Comparison of ENCODE assay signal across 13 cellular contexts in genomic region chr14:64683264-64683663, GRCh38. TPM values are rescaled to one million over a fixed set of nuclear protein-coding genes. Genes with fewer than 3 reads are reported as not detected.
DNase-seq lines count a peak whose midpoint lies in the region; ATAC-seq and TF ChIP-seq lines count a peak whose summit lies in the region.
"Had no signal": no experiment of that assay in that cellular context is flagged by ENCODE, and none has a peak within 500 bp of the region (broad histone marks: within the 10 kb centered on the region; RNA-seq: fewer than 3 reads in every experiment).

No MANE protein-coding gene starts in this region.

- peak overlapping the region; percentile 65 for H3K27ac Mint-ChIP-seq in activated naive CD4-positive, alpha-beta T cell treated with anti-CD3 and anti-CD28 coated beads, Interleukin-2, amount 10 ng/mL, durations not matched to agents 7 days and 5 days
- H3K27ac Mint-ChIP-seq in osteocyte (ENCODE audit: unreplicated experiment): peak overlapping the region; percentile 98
- H3K27ac Mint-ChIP-seq: activated naive CD8-positive, alpha-beta T cell had no signal

- H3K27ac ChIP-seq in transverse colon (peak overlapping the region; percentile 83 to 89 (median 88)), adrenal gland (no peak overlapping the region), upper lobe of right lung (no peak overlapping the region)

- TF ChIP-seq POLR2A in transverse colon (IDR thresholded peaks at IDR 0.05) (no peak), adrenal gland (IDR thresholded peaks at IDR 0.05) (no peak)

- H3K9me3 ChIP-seq in transverse colon (no peaks in the 10 kb centered on the region), adrenal gland (replicated peaks in 1 of 3) (no peaks in the 10 kb centered on the region), upper lobe of right lung (no peaks in the 10 kb centered on the region)

- in situ Hi-C loops in transverse colon (cut with MboI; ENCODE audit: low pct_ligation_motif_present in 1 of 4, low pct_unique_long_range_greater_than_20kb in 1 of 4, low sequenced_read_pairs in 3 of 4): no loop called here

- H3K9me3 Mint-ChIP-seq in activated naive CD4-positive, alpha-beta T cell treated with anti-CD3 and anti-CD28 coated beads, Interleukin-2, amount 10 ng/mL, durations not matched to agents 7 days and 5 days: no peaks in the 10 kb centered on the region
- H3K9me3 Mint-ChIP-seq in osteocyte (ENCODE audit: unreplicated experiment): no peaks in the 10 kb centered on the region

- peaks cover 25% of the 10 kb centered on the region for H3K27me3 Mint-ChIP-seq in activated naive CD4-positive, alpha-beta T cell treated with anti-CD3 and anti-CD28 coated beads, Interleukin-2, amount 10 ng/mL, durations not matched to agents 7 days and 5 days
- no peaks in the 10 kb centered on the region for H3K27me3 Mint-ChIP-seq in osteocyte (ENCODE audit: unreplicated experiment)
- H3K27me3 Mint-ChIP-seq: activated naive CD8-positive, alpha-beta T cell had no signal

- H3K36me3 ChIP-seq in transverse colon (no peaks in the 10 kb centered on the region), adrenal gland (replicated peaks in 1 of 2) (no peaks in the 10 kb centered on the region), upper lobe of right lung (no peaks in the 10 kb centered on the region)

- no peak overlapping the region for H3K4me3 Mint-ChIP-seq in activated naive CD4-positive, alpha-beta T cell treated with anti-CD3 and anti-CD28 coated beads, Interleukin-2, amount 10 ng/mL, durations not matched to agents 7 days and 5 days
- no peak overlapping the region for H3K4me3 Mint-ChIP-seq in osteocyte (ENCODE audit: unreplicated experiment)
- H3K4me3 Mint-ChIP-seq: activated naive CD8-positive, alpha-beta T cell had no signal

- no peak for ATAC-seq in upper lobe of right lung
- no peak for ATAC-seq in GM21526 (IDR thresholded peaks at IDR 0.05; ENCODE audit: low FRiP score, unreplicated experiment)
- ATAC-seq: stimulated activated naive CD8-positive, alpha-beta T cell treated with anti-CD3 and anti-CD28 coated beads, Interleukin-15, Interleukin-2, amounts not matched to agents 100 U/mL and 50 U/mL, for 24 hours had no signal

- H3K27me3 ChIP-seq in transverse colon (no peaks in the 10 kb centered on the region), adrenal gland (no peaks in the 10 kb centered on the region), upper lobe of right lung (no peaks in the 10 kb centered on the region)

- H3K4me1 Mint-ChIP-seq in activated naive CD4-positive, alpha-beta T cell treated with anti-CD3 and anti-CD28 coated beads, Interleukin-2, amount 10 ng/mL, durations not matched to agents 7 days and 5 days: peaks cover 12% of the 10 kb centered on the region
- H3K4me1 Mint-ChIP-seq in osteocyte (ENCODE audit: unreplicated experiment): peaks cover 62% of the 10 kb centered on the region

- DNase-seq in activated naive CD4-positive, alpha-beta T cell treated with anti-CD3 and anti-CD28 coated beads, Interleukin-2, amount 10 ng/mL, durations not matched to agents 7 days and 5 days: no peak
- DNase-seq in activated naive CD4-positive, alpha-beta T cell treated with Interleukin-2 at 50 U/mL for 16 hours: no peak
- peak; percentile 97 for DNase-seq in globus pallidus (ENCODE audit: low spot score)
- no peak for DNase-seq in osteocyte (ENCODE audit: extremely low spot score, unreplicated experiment)
- DNase-seq in transverse colon: no peak
- no peak for DNase-seq in adrenal gland
- no peak for DNase-seq in upper lobe of right lung
- DNase-seq: IMR-90; NCI-H146; SHP77; stimulated activated naive CD8-positive, alpha-beta T cell treated with anti-CD3 and anti-CD28 coated beads, Interleukin-15, Interleukin-2, amounts not matched to agents 100 U/mL and 50 U/mL, for 24 hours had no signal

- no peak overlapping the region for H3K4me3 ChIP-seq in transverse colon
- no peak overlapping the region for H3K4me3 ChIP-seq in adrenal gland
- no peak overlapping the region for H3K4me3 ChIP-seq in upper lobe of right lung

- no peak for TF ChIP-seq EP300 in transverse colon (IDR thresholded peaks at IDR 0.05; ENCODE audit: low read depth)

- H3K4me1 ChIP-seq in transverse colon: peaks cover 23 to 41% (median 30%) of the 10 kb centered on the region in 4 donors
- no peaks in the 10 kb centered on the region for H3K4me1 ChIP-seq in adrenal gland (replicated peaks in 1 of 2)
- peaks cover 18% of the 10 kb centered on the region for H3K4me1 ChIP-seq in upper lobe of right lung

- CTCF ChIA-PET in activated naive CD4-positive, alpha-beta T cell treated with anti-CD3 and anti-CD28 coated beads, Interleukin-2, amount 10 ng/mL, durations not matched to agents 7 days and 5 days (lab: Charles Lee): interaction anchor here (1.1 kb wide), 1 partner anchor 76 kb away, joined by 3 read pairs; no protein-coding TSS in a partner anchor

- no peaks in the 10 kb centered on the region for H3K36me3 Mint-ChIP-seq in activated naive CD4-positive, alpha-beta T cell treated with anti-CD3 and anti-CD28 coated beads, Interleukin-2, amount 10 ng/mL, durations not matched to agents 7 days and 5 days
- H3K36me3 Mint-ChIP-seq in osteocyte (ENCODE audit: unreplicated experiment): no peaks in the 10 kb centered on the region
- H3K36me3 Mint-ChIP-seq: activated naive CD8-positive, alpha-beta T cell had no signal

- intact Hi-C loops in transverse colon (cut with DNase I; ENCODE audit: low total_unique reads) (no loop called here), adrenal gland (cut with DNase I) (no loop called here), upper lobe of right lung (cut with DNase I) (no loop called here)

- TF ChIP-seq CTCF in osteocyte (IDR thresholded peaks at IDR 0.05) (no peak), transverse colon (IDR thresholded peaks at IDR 0.05) (no peak), adrenal gland (IDR thresholded peaks at IDR 0.05) (no peak), upper lobe of right lung (IDR thresholded peaks at IDR 0.05) (no peak)

- 86% methylated on average over 15 of the region's 15 CpGs; no CpG with 5 or more reads in 1 of the 2 donors for WGBS in transverse colon (ENCODE audit: low coverage in 1 of 2), 2 donors
- WGBS in adrenal gland, 4 donors: 89 to 92% (median 90%) methylated on average over 7 to 15 of the region's 15 CpGs

RNA-seq across cellular contexts. Expression of gene PLEKHG3, which starts 21.0 kb away (rescaled TPM):
- total RNA-seq in osteocyte (96.3 and 98.3 TPM in 2 replicates), transverse colon (100 to 1,000 TPM in 2 of 4 donors, 10 to 100 TPM in 2; 58.1 to 273 (median 94.7) TPM), adrenal gland (10 to 100 TPM in 2 of 8 donors, 1 to 10 TPM in 6; 2.7 to 11.7 (median 8.9) TPM), upper lobe of right lung (34.5 TPM)
- 10 to 100 TPM in 1 of 3 donors, 1 to 10 TPM in 2; 3.0 to 10.1 (median 9.5) TPM for polyA plus RNA-seq in adrenal gland

Comparison
In these comparisons a context has a peak if more than half of its experiments do, and no peak if none do; other contexts are left out.
1. H3K27ac ChIP-seq: peak in transverse colon (4 of 4); none in adrenal gland (0 of 5) and upper lobe of right lung (single experiment).